1 cellular context compared by ENCODE assay signal in the genomic region with DNA sequence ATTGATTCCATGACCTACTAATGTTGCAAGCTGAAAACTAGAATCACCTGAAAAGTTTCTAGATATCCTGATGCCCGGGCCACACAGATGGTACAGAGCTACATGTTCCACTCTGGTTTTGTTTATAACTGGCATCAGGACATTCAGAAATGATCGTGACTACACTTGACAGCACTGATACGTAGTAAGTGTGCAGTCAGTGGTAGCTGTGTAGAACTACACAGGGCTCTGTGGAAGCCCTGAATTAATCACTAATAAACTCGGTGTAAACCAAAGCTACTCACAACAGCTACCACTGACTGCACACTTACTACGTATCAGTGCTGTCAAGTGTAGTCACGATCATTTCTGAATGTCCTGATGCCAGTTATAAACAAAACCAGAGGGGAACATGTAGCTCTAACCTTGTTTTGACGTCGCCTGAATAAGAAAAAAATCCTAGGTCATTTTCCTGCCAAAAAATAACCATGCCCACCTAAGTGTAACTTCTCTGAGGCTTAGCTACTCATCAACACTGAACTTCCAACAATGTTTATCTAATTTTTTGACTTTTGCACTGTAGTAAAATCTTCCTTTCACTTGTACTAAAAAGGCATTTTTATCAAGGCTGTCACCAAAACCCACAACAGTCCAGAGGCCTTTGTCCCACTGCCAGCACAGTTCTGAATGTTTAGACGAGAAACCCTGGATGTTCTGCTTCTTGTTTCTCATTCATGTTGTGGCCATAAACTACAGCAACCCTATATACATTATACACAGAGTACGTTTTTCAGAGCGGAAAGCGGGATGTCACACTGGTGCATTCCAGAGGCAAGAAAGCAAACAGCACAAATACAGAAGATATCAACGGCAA.
TF ChIP-seq lines count a peak whose summit lies in the region.

No MANE protein-coding gene starts in this region.

TF ChIP-seq in WTC11, 78 proteins besides CTCF, POLR2A, EP300 and RAD21 (continued from another document):
- no peak for TF ChIP-seq ATF2 (CRISPR knock-in tag; IDR thresholded peaks at IDR 0.05; ENCODE audit: borderline replicate concordance, low read depth)
- TF ChIP-seq ATF3 (CRISPR knock-in tag; conservative IDR thresholded peaks at IDR 0.05) = no peak
- TF ChIP-seq NFYB (CRISPR knock-in tag; conservative IDR thresholded peaks at IDR 0.05; ENCODE audit: low read depth) = no peak
- no peak for TF ChIP-seq SMAD3 (CRISPR knock-in tag; IDR thresholded peaks at IDR 0.05; ENCODE audit: borderline replicate concordance)
- TF ChIP-seq JAZF1 (CRISPR knock-in tag; IDR thresholded peaks at IDR 0.05) = no peak
- TF ChIP-seq IRF1 (CRISPR knock-in tag; IDR thresholded peaks at IDR 0.05) = no peak
